Comparison of ENCODE assay signal across 8 cellular contexts in genomic region chr18:50194623-50195532, GRCh38. TPM values are rescaled to one million over a fixed set of nuclear protein-coding genes. Genes with fewer than 3 reads are reported as not detected.
DNase-seq lines count a peak whose midpoint lies in the region; ATAC-seq and TF ChIP-seq lines count a peak whose summit lies in the region.

Gene MYO5B, minus strand, starts transcription at chr18:50195147. Its CDS starts 354 bp downstream, at chr18:50194793.

- peaks cover 0 to 15% of the 10 kb centered on the region in 2 donors for H3K4me1 ChIP-seq in right atrium auricular region
- H3K4me1 ChIP-seq in gastrocnemius medialis = peaks cover 0 to 6% of the 10 kb centered on the region in 2 donors

- ATAC-seq in GM18858 (IDR thresholded peaks at IDR 0.05; ENCODE audit: unreplicated experiment) (peak; percentile 57), HG03097 (IDR thresholded peaks at IDR 0.05; ENCODE audit: low FRiP score, unreplicated experiment) (peak; percentile 57), gastrocnemius medialis (peak; percentile 78 to 81)

- DNase-seq in NCI-H774 (lab: John Stamatoyannopoulos, UW) (peak; percentile 82), activated gamma-delta T cell (lab: John Stamatoyannopoulos, UW) (peak; percentile 12), right atrium auricular region (ENCODE audit: low spot score) (no peak), gastrocnemius medialis (no peak), NCI-H524 treated with DMSO at 0.1 percent for 48 hours (lab: John Stamatoyannopoulos, UW) (no peak)

- H3K4me3 ChIP-seq in right atrium auricular region (peak within 1 kb of the TSS; percentile 54 to 61), gastrocnemius medialis (peak within 1 kb of the TSS; percentile 44 to 61 (median 50))

- in situ Hi-C loops in gastrocnemius medialis (cut with MboI; ENCODE audit: low sequenced_read_pairs in 4 of 4) = loop anchor here in 2 of 4 donors (10.0 to 25.0 kb wide), 2 partner anchors 180 to 183 kb away; no protein-coding TSS in a partner anchor

- peak; percentile 94 for TF ChIP-seq CTCF in 22Rv1 (IDR thresholded peaks at IDR 0.05)
- peak; percentile 16 to 49 for TF ChIP-seq CTCF in right atrium auricular region (IDR thresholded peaks at IDR 0.05)
- peak in 4 of 5 experiments; percentile 46 to 72 (median 64) for TF ChIP-seq CTCF in gastrocnemius medialis (IDR thresholded peaks at IDR 0.05 in 4 of 5, conservative IDR thresholded peaks at IDR 0.05 in 1 of 5)

- TF ChIP-seq POLR2A in gastrocnemius medialis (IDR thresholded peaks at IDR 0.05) = no peak

- intact Hi-C loops in gastrocnemius medialis (cut with DNase I; ENCODE audit: low total_unique reads) = loop anchor here (1.0 kb wide), 2 partner anchors 186 to 250 kb away; no protein-coding TSS in a partner anchor

- H3K27me3 ChIP-seq in right atrium auricular region = peaks cover 3 to 6% of the 10 kb centered on the region in 2 donors
- peaks cover 53 to 64% (median 63%) of the 10 kb centered on the region in 3 donors for H3K27me3 ChIP-seq in gastrocnemius medialis

- H3K9me3 ChIP-seq in right atrium auricular region = no peaks in the 10 kb centered on the region
- no peaks in the 10 kb centered on the region for H3K9me3 ChIP-seq in gastrocnemius medialis

- no peaks in the 10 kb centered on the region for H3K36me3 ChIP-seq in right atrium auricular region
- H3K36me3 ChIP-seq in gastrocnemius medialis = no peaks in the 10 kb centered on the region

- H3K27ac ChIP-seq in 22Rv1 (peak within 1 kb of the TSS; percentile 69), right atrium auricular region (no peak within 1 kb of the TSS), gastrocnemius medialis (no peak within 1 kb of the TSS)

RNA-seq across cellular contexts. Expression of gene MYO5B, which starts in this region (rescaled TPM):
- total RNA-seq in right atrium auricular region (10 to 100 TPM in 1 of 2 donors, 1 to 10 TPM in 1; 7.7 to 10.2 TPM), gastrocnemius medialis (under 1 TPM; 0.05 to 0.60 (median 0.35) TPM)

Comparison
In these comparisons a context has a peak if more than half of its experiments do, and no peak if none do; other contexts are left out.
1. RNA of gene MYO5B (total RNA-seq): 7.7 to 10.2 TPM in right atrium auricular region; 0.05 to 0.60 TPM in gastrocnemius medialis; every median in the first group is over 4 times any median in the second.
2. Peak in ATAC-seq and H3K4me3 ChIP-seq in gastrocnemius medialis; RNA of the gene not detected or under 1 TPM.
3. CTCF ChIP-seq: peak in every context shown above with its lines; median percentile 94 in 22Rv1; 64 in gastrocnemius medialis; 32 in right atrium auricular region.
4. DNase-seq: peak in NCI-H774 (single experiment) and activated gamma-delta T cell (single experiment); none in right atrium auricular region (single experiment), gastrocnemius medialis (0 of 2) and NCI-H524 treated with DMSO at 0.1 percent for 48 hours (single experiment).
5. Peak in every context shown above with its lines, with median percentiles within 50 percentile points of each other: ATAC-seq.